18 cellular contexts compared by ENCODE assay signal in the genomic region with DNA sequence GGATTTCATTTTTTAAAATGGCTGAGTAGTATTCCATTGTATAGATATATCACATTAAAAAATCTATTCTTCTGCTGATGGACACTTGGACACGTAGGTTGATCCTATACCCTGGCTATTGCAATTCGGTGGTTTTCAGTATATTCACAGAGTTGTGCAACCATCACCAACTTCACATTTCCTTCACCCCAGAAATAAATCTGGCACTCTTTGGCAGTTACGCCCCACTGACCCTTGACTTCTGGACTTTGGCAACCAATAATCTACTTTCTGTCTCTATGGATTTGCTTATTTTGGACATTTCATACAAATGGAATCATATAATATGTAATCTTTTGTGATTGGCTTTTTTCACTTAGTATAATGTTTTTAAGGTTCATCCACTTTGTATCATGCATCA. TPM values are rescaled to one million over a fixed set of nuclear protein-coding genes. Genes with fewer than 3 reads are reported as not detected.
A peak's percentile ranks its signal among the peaks of the same experiment; 100 is the strongest.
DNase-seq lines count a peak whose midpoint lies in the region; ATAC-seq, FAIRE-seq and TF ChIP-seq lines count a peak whose summit lies in the region.
"Had no signal": no experiment of that assay in that cellular context is flagged by ENCODE, and none has a peak within 500 bp of the region (broad histone marks: within the 10 kb centered on the region; RNA-seq: fewer than 3 reads in every experiment).

No MANE protein-coding gene starts in this region.

- no peaks in the 10 kb centered on the region for H3K36me3 ChIP-seq in BE2C
- H3K36me3 ChIP-seq: HAP-1 had no signal

- H3K4me1 Mint-ChIP-seq in CD14-positive monocyte = peaks cover 73% of the 10 kb centered on the region

- H3K4me3 Mint-ChIP-seq in CD14-positive monocyte = no peak overlapping the region
- H3K4me3 Mint-ChIP-seq: CD4-positive, CD25-positive, alpha-beta regulatory T cell; CD8-positive, alpha-beta memory T cell had no signal

- no peak for FAIRE-seq in frontal cortex (lab: Jason Lieb, UNC)
- FAIRE-seq: G401.6, K562 had no signal

- peaks cover 21% of the 10 kb centered on the region for H3K27me3 ChIP-seq in BE2C

- H3K27ac Mint-ChIP-seq in CD14-positive monocyte = peak overlapping the region; percentile 86 to 94 (median 89)
- H3K27ac Mint-ChIP-seq: CD4-positive, CD25-positive, alpha-beta regulatory T cell; CD8-positive, alpha-beta memory T cell had no signal

- H3K36me3 Mint-ChIP-seq in CD14-positive monocyte = peaks cover 0 to 8% of the 10 kb centered on the region in 2 donors

- no peaks in the 10 kb centered on the region for H3K4me1 ChIP-seq in BE2C
- H3K4me1 ChIP-seq: HAP-1 had no signal

- ATAC-seq in left lobe of liver (peak; percentile 54), GM19395 (IDR thresholded peaks at IDR 0.05; ENCODE audit: unreplicated experiment) (no peak)
- ATAC-seq: K562 had no signal

- no peaks in the 10 kb centered on the region for H3K9me3 ChIP-seq in BE2C
- H3K9me3 ChIP-seq: HAP-1 had no signal

- no peak overlapping the region for H3K4me3 ChIP-seq in BE2C (ENCODE audit: low read depth, low read length)
- H3K4me3 ChIP-seq: GM23248, HAP-1, K562 had no signal

- TF ChIP-seq CTCF in CD14-positive monocyte (IDR thresholded peaks at IDR 0.05) (no peak), BE2C (IDR thresholded peaks at IDR 0.05; ENCODE audit: low read depth, low read length) (no peak)

- DNase-seq in AML-193 (lab: John Stamatoyannopoulos, UW) (peak; percentile 18 to 29), CD14-positive monocyte (ENCODE audit: low spot score) (no peak), MV-4-11 (lab: John Stamatoyannopoulos, UW) (peak; percentile 46), left lobe of liver (ENCODE audit: low spot score) (no peak), frontal cortex (ENCODE audit: low spot score in 2 of 2) (no peak), BE2C (no peak), NCI-H82 (lab: John Stamatoyannopoulos, UW) (no peak)
- DNase-seq: CD4-positive, CD25-positive, alpha-beta regulatory T cell; CD8-positive, alpha-beta memory T cell; COR-L47; DMS 273 treated with DMSO at 0.1 percent for 48 hours; DMS53; DND-41; GM23248 had no signal

- intact Hi-C loops in CD14-positive monocyte (cut with micrococcal nuclease) = no loop called here

- no peaks in the 10 kb centered on the region for H3K27me3 Mint-ChIP-seq in CD14-positive monocyte (ENCODE audit: low read depth in 3 of 3)
- H3K27me3 Mint-ChIP-seq: CD4-positive, CD25-positive, alpha-beta regulatory T cell; CD8-positive, alpha-beta memory T cell had no signal

- H3K9me3 Mint-ChIP-seq in CD14-positive monocyte = peaks cover 0 to 1% (median 0%) of the 10 kb centered on the region in 7 donors
- H3K9me3 Mint-ChIP-seq: CD4-positive, CD25-positive, alpha-beta regulatory T cell; CD8-positive, alpha-beta memory T cell had no signal

RNA-seq across cellular contexts. Expression of a gene that starts 35.9 kb away (rescaled TPM):
- polyA plus RNA-seq in CD14-positive monocyte = 10 to 100 TPM; 14.6 to 15.8 TPM
- total RNA-seq in left lobe of liver = 3.8 TPM
- total RNA-seq in frontal cortex = 1.2 TPM
- 0.39 TPM for polyA plus RNA-seq in BE2C (2012; ENCODE audit: insufficient read depth, insufficient read length, low read depth)

Comparison
In these comparisons a context has a peak if more than half of its experiments do, and no peak if none do; other contexts are left out.
1. DNase-seq: peak in AML-193 (2 of 2) and MV-4-11 (single experiment); none in CD14-positive monocyte (single experiment), left lobe of liver (single experiment), frontal cortex (0 of 2), BE2C (single experiment) and NCI-H82 (single experiment).